In the genomic region with DNA sequence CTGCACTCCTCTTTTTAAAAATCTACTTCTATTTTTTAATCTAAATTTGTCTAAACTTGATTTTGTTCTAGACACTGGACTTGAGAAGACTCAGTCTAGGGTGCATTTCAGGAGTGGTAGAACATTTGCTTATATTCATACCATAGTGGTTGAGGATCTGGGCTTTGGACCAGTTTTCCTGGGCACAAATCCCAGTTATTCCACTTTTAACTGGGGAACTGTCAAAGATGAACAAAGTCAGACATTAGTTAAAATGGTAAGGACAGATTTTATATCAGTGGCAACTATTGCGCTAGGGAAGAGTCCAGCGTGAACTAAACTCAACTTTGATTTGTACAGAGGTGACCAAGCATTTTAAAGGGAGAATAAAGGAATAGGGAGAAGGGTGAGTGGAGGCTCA, we compare ENCODE assay signal across 1 cellular context.
TF ChIP-seq lines count a peak whose summit lies in the region.

No MANE protein-coding gene starts in this region.

TF ChIP-seq in IMR-90, 13 proteins besides CTCF, POLR2A, EP300 and RAD21 (continued from another document):
- TF ChIP-seq, protein P1, sequence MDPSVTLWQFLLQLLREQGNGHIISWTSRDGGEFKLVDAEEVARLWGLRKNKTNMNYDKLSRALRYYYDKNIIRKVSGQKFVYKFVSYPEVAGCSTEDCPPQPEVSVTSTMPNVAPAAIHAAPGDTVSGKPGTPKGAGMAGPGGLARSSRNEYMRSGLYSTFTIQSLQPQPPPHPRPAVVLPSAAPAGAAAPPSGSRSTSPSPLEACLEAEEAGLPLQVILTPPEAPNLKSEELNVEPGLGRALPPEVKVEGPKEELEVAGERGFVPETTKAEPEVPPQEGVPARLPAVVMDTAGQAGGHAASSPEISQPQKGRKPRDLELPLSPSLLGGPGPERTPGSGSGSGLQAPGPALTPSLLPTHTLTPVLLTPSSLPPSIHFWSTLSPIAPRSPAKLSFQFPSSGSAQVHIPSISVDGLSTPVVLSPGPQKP (IDR thresholded peaks at IDR 0.05; ENCODE audit: borderline replicate concordance, low read depth, low read length): no peak
- TF ChIP-seq RFX5 (IDR thresholded peaks at IDR 0.05; ENCODE audit: low read depth, low read length): no peak
- no peak for TF ChIP-seq FOS (IDR thresholded peaks at IDR 0.05; ENCODE audit: low read depth, low read length)
- TF ChIP-seq MAFK (IDR thresholded peaks at IDR 0.05; ENCODE audit: low read depth, low read length): no peak
- no peak for TF ChIP-seq SMC3 (IDR thresholded peaks at IDR 0.05; ENCODE audit: low read depth, low read length)
- no peak for TF ChIP-seq CEBPB (IDR thresholded peaks at IDR 0.05; ENCODE audit: low read depth, low read length)
- no peak for TF ChIP-seq BHLHE40 (IDR thresholded peaks at IDR 0.05; ENCODE audit: low read depth, low read length)
- no peak for TF ChIP-seq CHD1 (IDR thresholded peaks at IDR 0.05; ENCODE audit: low read depth, low read length)
- no peak for TF ChIP-seq RCOR1 (IDR thresholded peaks at IDR 0.05; ENCODE audit: insufficient replicate concordance, low read length)
- TF ChIP-seq, protein P2, sequence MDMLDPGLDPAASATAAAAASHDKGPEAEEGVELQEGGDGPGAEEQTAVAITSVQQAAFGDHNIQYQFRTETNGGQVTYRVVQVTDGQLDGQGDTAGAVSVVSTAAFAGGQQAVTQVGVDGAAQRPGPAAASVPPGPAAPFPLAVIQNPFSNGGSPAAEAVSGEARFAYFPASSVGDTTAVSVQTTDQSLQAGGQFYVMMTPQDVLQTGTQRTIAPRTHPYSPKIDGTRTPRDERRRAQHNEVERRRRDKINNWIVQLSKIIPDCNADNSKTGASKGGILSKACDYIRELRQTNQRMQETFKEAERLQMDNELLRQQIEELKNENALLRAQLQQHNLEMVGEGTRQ (IDR thresholded peaks at IDR 0.05; ENCODE audit: low read depth, low read length): no peak
TF ChIP-seq in IMR-90: peak in this region for 0.
